Comparison of ENCODE assay signal across 30 cellular contexts in the genomic region with DNA sequence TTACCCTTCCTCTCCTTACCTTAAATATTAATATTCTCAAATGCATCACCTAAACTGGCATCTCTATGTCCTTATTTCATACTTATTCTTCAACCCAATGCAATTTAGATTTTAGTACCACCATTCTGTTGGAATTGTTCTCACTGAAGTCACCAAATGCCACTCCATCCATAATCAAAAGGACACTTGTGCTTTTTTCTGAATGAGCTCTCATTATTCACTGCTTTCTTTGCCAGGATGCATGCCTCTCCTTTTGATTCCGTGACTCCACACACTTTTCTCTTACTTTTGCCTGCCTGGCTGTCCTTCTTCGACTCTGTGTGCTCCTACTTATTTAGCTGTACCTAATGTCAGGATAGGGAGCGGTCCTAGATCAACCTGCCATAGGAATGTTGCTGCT.
"Had no signal": no experiment of that assay in that cellular context is flagged by ENCODE, and none has a peak within 500 bp of the region (broad histone marks: within the 10 kb centered on the region; RNA-seq: fewer than 3 reads in every experiment).

No MANE protein-coding gene starts in this region.

- H3K9me3 Mint-ChIP-seq: activated B cell treated with CpG ODN at 0.5 μM for 24 hours; activated CD4-positive, alpha-beta memory T cell treated with anti-CD3 and anti-CD28 coated beads for 36 hours; activated CD8-positive, alpha-beta T cell treated with anti-CD3 and anti-CD28 coated beads for 36 hours; activated naive CD4-positive, alpha-beta T cell treated with anti-CD3 and anti-CD28 coated beads, Interleukin-2, amount 10 ng/mL, durations not matched to agents 7 days and 5 days; activated naive CD4-positive, alpha-beta T cell treated with anti-CD3 and anti-CD28 coated beads, Interleukin-2, amount 50 U/mL, for 24 hours; activated T-helper 2 cell treated with anti-CD3 and anti-CD28 coated beads, Interferon-gamma antibody, Interleukin-2, Interleukin-4, amounts not matched to agents 10 μg/mL and 5 μg/mL and 100 μg/mL, durations not matched to agents 14 hours and 24 hours and 36 hours; T-helper 1 cell treated with Interleukin-12 subunit alpha and Interleukin-12 subunit beta and Interleukin-4 antibody, amounts not matched to agents 30 μg/mL and 1 μg/mL, for 36 hours; T-helper 2 cell treated with Interferon-gamma antibody and Interleukin-4, amounts not matched to agents 5 μg/mL and 100 μg/mL, for 36 hours had no signal

- H3K27ac Mint-ChIP-seq: activated B cell treated with CpG ODN at 0.5 μM for 24 hours; activated CD4-positive, alpha-beta memory T cell treated with anti-CD3 and anti-CD28 coated beads for 36 hours; activated CD4-positive, alpha-beta T cell treated with anti-CD3 and anti-CD28 coated beads, Interleukin-2, amount 10 ng/mL, durations not matched to agents 24 days and 14 days; activated CD8-positive, alpha-beta T cell treated with anti-CD3 and anti-CD28 coated beads for 36 hours; activated naive CD4-positive, alpha-beta T cell treated with anti-CD3 and anti-CD28 coated beads, Interleukin-2, amount 10 ng/mL, durations not matched to agents 7 days and 5 days; activated naive CD4-positive, alpha-beta T cell treated with anti-CD3 and anti-CD28 coated beads, Interleukin-2, amount 50 U/mL, for 24 hours; activated naive CD8-positive, alpha-beta T cell; activated T-helper 2 cell treated with anti-CD3 and anti-CD28 coated beads, Interferon-gamma antibody, Interleukin-2, Interleukin-4, amounts not matched to agents 10 μg/mL and 5 μg/mL and 100 μg/mL, durations not matched to agents 14 hours and 24 hours and 36 hours; T-helper 1 cell treated with Interleukin-12 subunit alpha and Interleukin-12 subunit beta and Interleukin-4 antibody, amounts not matched to agents 30 μg/mL and 1 μg/mL, for 36 hours; T-helper 2 cell treated with Interferon-gamma antibody and Interleukin-4, amounts not matched to agents 5 μg/mL and 100 μg/mL, for 36 hours had no signal

- H3K27me3 Mint-ChIP-seq: activated B cell treated with CpG ODN at 0.5 μM for 24 hours; activated CD4-positive, alpha-beta memory T cell treated with anti-CD3 and anti-CD28 coated beads for 36 hours; activated CD4-positive, alpha-beta T cell treated with anti-CD3 and anti-CD28 coated beads, Interleukin-2, amount 10 ng/mL, durations not matched to agents 24 days and 14 days; activated CD8-positive, alpha-beta T cell treated with anti-CD3 and anti-CD28 coated beads for 36 hours; activated naive CD4-positive, alpha-beta T cell treated with anti-CD3 and anti-CD28 coated beads, Interleukin-2, amount 10 ng/mL, durations not matched to agents 7 days and 5 days; activated naive CD4-positive, alpha-beta T cell treated with anti-CD3 and anti-CD28 coated beads, Interleukin-2, amount 50 U/mL, for 24 hours; activated naive CD8-positive, alpha-beta T cell had no signal

- DNase-seq: activated B cell treated with CpG ODN at 0.5 μM for 24 hours; activated CD4-positive, alpha-beta memory T cell treated with anti-CD3 and anti-CD28 coated beads for 36 hours; activated CD4-positive, alpha-beta T cell treated with anti-CD3 and anti-CD28 coated beads for 4 hours; activated CD4-positive, alpha-beta T cell treated with anti-CD3 and anti-CD28 coated beads, Interleukin-2, amount 50 U/mL, for 1 hour; activated CD4-positive, alpha-beta T cell treated with anti-CD3 and anti-CD28 coated beads, Interleukin-2, amount 50 U/mL, for 4 hours; activated CD4-positive, CD25-positive, alpha-beta regulatory T cell treated with anti-CD3 and anti-CD28 coated beads, Interleukin-2, amount 50 U/mL, for 72 hours; activated CD8-positive, alpha-beta memory T cell treated with anti-CD3 and anti-CD28 coated beads, Interleukin-2, amount 50 U/mL, for 4 hours; activated CD8-positive, alpha-beta T cell treated with anti-CD3 and anti-CD28 coated beads for 36 hours; activated effector memory CD4-positive, alpha-beta T cell treated with Interleukin-2 at 50 U/mL for 16 hours; activated gamma-delta T cell; activated naive CD4-positive, alpha-beta T cell treated with anti-CD3 and anti-CD28 coated beads, Interleukin-2, amount 10 ng/mL, durations not matched to agents 7 days and 5 days; activated naive CD4-positive, alpha-beta T cell treated with Interleukin-2 at 50 U/mL for 16 hours; activated T-cell treated with anti-CD3 and anti-CD28 coated beads for 4 hours; activated T-cell treated with anti-CD3 and anti-CD28 coated beads, Interleukin-2, amount 50 U/mL, for 1 hour; activated T-cell treated with anti-CD3 and anti-CD28 coated beads, Interleukin-2, amount 50 U/mL, for 48 hours; adrenal gland; amniotic stem cell; aorta; body of pancreas; brain microvascular endothelial cell; central memory CD4-positive, alpha-beta T cell; T-helper 1 cell; T-helper 2 cell; T-helper 9 cell had no signal

- H3K4me1 Mint-ChIP-seq: activated B cell treated with CpG ODN at 0.5 μM for 24 hours; activated CD4-positive, alpha-beta T cell treated with anti-CD3 and anti-CD28 coated beads, Interleukin-2, amount 10 ng/mL, durations not matched to agents 24 days and 14 days; activated naive CD4-positive, alpha-beta T cell treated with anti-CD3 and anti-CD28 coated beads, Interleukin-2, amount 10 ng/mL, durations not matched to agents 7 days and 5 days; activated naive CD4-positive, alpha-beta T cell treated with anti-CD3 and anti-CD28 coated beads, Interleukin-2, amount 50 U/mL, for 24 hours had no signal

- ATAC-seq: activated CD8-positive, alpha-beta T cell treated with anti-CD3 and anti-CD28 coated beads for 36 hours; body of pancreas had no signal

- H3K36me3 Mint-ChIP-seq: activated CD4-positive, alpha-beta memory T cell treated with anti-CD3 and anti-CD28 coated beads for 36 hours; activated naive CD4-positive, alpha-beta T cell treated with anti-CD3 and anti-CD28 coated beads, Interleukin-2, amount 10 ng/mL, durations not matched to agents 7 days and 5 days; activated naive CD4-positive, alpha-beta T cell treated with anti-CD3 and anti-CD28 coated beads, Interleukin-2, amount 50 U/mL, for 24 hours; activated naive CD8-positive, alpha-beta T cell had no signal

- H3K4me3 Mint-ChIP-seq: activated B cell treated with CpG ODN at 0.5 μM for 24 hours; activated CD4-positive, alpha-beta memory T cell treated with anti-CD3 and anti-CD28 coated beads for 36 hours; activated CD4-positive, alpha-beta T cell treated with anti-CD3 and anti-CD28 coated beads, Interleukin-2, amount 10 ng/mL, durations not matched to agents 24 days and 14 days; activated CD8-positive, alpha-beta T cell treated with anti-CD3 and anti-CD28 coated beads for 36 hours; activated naive CD4-positive, alpha-beta T cell treated with anti-CD3 and anti-CD28 coated beads, Interleukin-2, amount 10 ng/mL, durations not matched to agents 7 days and 5 days; activated naive CD4-positive, alpha-beta T cell treated with anti-CD3 and anti-CD28 coated beads, Interleukin-2, amount 50 U/mL, for 24 hours; activated naive CD8-positive, alpha-beta T cell; T-helper 1 cell treated with Interleukin-12 subunit alpha and Interleukin-12 subunit beta and Interleukin-4 antibody, amounts not matched to agents 30 μg/mL and 1 μg/mL, for 36 hours; T-helper 2 cell treated with Interferon-gamma antibody and Interleukin-4, amounts not matched to agents 5 μg/mL and 100 μg/mL, for 36 hours had no signal
